In genomic region chr15:101664303-101664913, GRCh38 we compare ENCODE assay signal across 13 cellular contexts. TPM values are rescaled to one million over a fixed set of nuclear protein-coding genes. Genes with fewer than 3 reads are reported as not detected.
DNase-seq lines count a peak whose midpoint lies in the region; ATAC-seq and TF ChIP-seq lines count a peak whose summit lies in the region.
"Had no signal": no experiment of that assay in that cellular context is flagged by ENCODE, and none has a peak within 500 bp of the region (broad histone marks: within the 10 kb centered on the region; RNA-seq: fewer than 3 reads in every experiment).

No MANE protein-coding gene starts in this region.

- H3K23ac ChIP-seq in H9 (ENCODE audit: insufficient read length, low read depth, low read length), result no peak overlapping the region

- H4K91ac ChIP-seq in H9 (ENCODE audit: insufficient read length, low read depth, low read length), result no peak overlapping the region

- no peak overlapping the region for H4K5ac ChIP-seq in H9 (ENCODE audit: insufficient read length, low read depth, low read length)

- H2BK5ac ChIP-seq in H9 (ENCODE audit: insufficient read length, low read length), result no peak overlapping the region

- H3K9me3 Mint-ChIP-seq in H9, result peaks cover 3% of the 10 kb centered on the region in 2 experiments; a peak in 4 of 5 replicates
- H3K9me3 Mint-ChIP-seq: stimulated activated memory B cell treated with anti-CD40 and anti-IgM and Interleukin-4, amounts not matched to agents 10 μg/mL and 1 μg/mL and 100 μg/mL, for 72 hours had no signal

- H2BK120ac ChIP-seq in H9 (ENCODE audit: low read depth, low read length, poor library complexity, severe bottlenecking), result no peak overlapping the region

- no peak overlapping the region for H2BK20ac ChIP-seq in H9 (ENCODE audit: low read depth, low read length, poor library complexity, severe bottlenecking)

- H3K9me3 ChIP-seq in H9 (ENCODE audit: control insufficient read depth, low read depth, low read length) (no peaks in the 10 kb centered on the region), adipocyte (ENCODE audit: control insufficient read depth, low read length) (peaks cover 5% of the 10 kb centered on the region)

- H3K4me1 ChIP-seq in H9 (ENCODE audit: insufficient read depth, low read length) (no peaks in the 10 kb centered on the region), adipocyte (ENCODE audit: control insufficient read depth, insufficient read depth, low read length) (no peaks in the 10 kb centered on the region)

- no peak overlapping the region for H3K27ac ChIP-seq in H9 (ENCODE audit: insufficient read length, low read depth, low read length)

- peak; percentile 50; the same call in 2 of the 3 replicates for TF ChIP-seq CTCF in H9 (conservative IDR thresholded peaks at IDR 0.05)
- TF ChIP-seq CTCF in GM13976 (IDR thresholded peaks at IDR 0.05; ENCODE audit: borderline replicate concordance, control extremely low read depth, extremely low read depth, insufficient read depth, missing control alignments), result no peak

- H4K20me1 ChIP-seq in H9 (ENCODE audit: control insufficient read depth, insufficient read depth, insufficient read length), result no peaks in the 10 kb centered on the region

- no peaks in the 10 kb centered on the region for H3K79me2 ChIP-seq in H9 (ENCODE audit: insufficient read depth, low read length)

- no peak for ATAC-seq in HG03108 (IDR thresholded peaks at IDR 0.05; ENCODE audit: unreplicated experiment)
- ATAC-seq: stimulated activated memory B cell treated with anti-CD40 and anti-IgM and Interleukin-4, amounts not matched to agents 10 μg/mL and 1 μg/mL and 100 μg/mL, for 72 hours had no signal

- no peak overlapping the region for H3K56ac ChIP-seq in H9 (ENCODE audit: insufficient read length, low read depth, low read length)

- H3K9ac ChIP-seq in H9 (ENCODE audit: extremely low read depth, insufficient read length, low read length) (no peak overlapping the region), adipocyte (ENCODE audit: low read length) (no peak overlapping the region)

- no peak overlapping the region for H4K8ac ChIP-seq in H9 (replicated peaks; ENCODE audit: insufficient read length, low read depth, low read length)

- H3K4me1 Mint-ChIP-seq in H9, result peaks cover 2 to 6% of the 10 kb centered on the region in 2 experiments

- H2AFZ ChIP-seq in H9 (ENCODE audit: low read length), result no peak overlapping the region

- H3K23me2 ChIP-seq in H9 (ENCODE audit: insufficient read length, low read depth, low read length, poor library complexity, severe bottlenecking), result no peaks in the 10 kb centered on the region

- no peak overlapping the region for H2AK5ac ChIP-seq in H9 (ENCODE audit: insufficient read length, low read length)

- no CpG with 5 or more reads among the region's 9 CpGs for WGBS in H9 (ENCODE audit: extremely low coverage, insufficient read length, low lambda C conversion rate)

- H3K4me3 ChIP-seq in adipocyte (ENCODE audit: low read length), result no peak overlapping the region

- H3K18ac ChIP-seq in H9 (ENCODE audit: insufficient read length, low read depth, low read length), result no peak overlapping the region

- H3K27ac Mint-ChIP-seq in H9, result no peak overlapping the region
- H3K27ac Mint-ChIP-seq: stimulated activated memory B cell treated with anti-CD40 and anti-IgM and Interleukin-4, amounts not matched to agents 10 μg/mL and 1 μg/mL and 100 μg/mL, for 72 hours had no signal

- no peak overlapping the region for H2BK12ac ChIP-seq in H9 (ENCODE audit: insufficient read length, low read depth, low read length)

- no peak overlapping the region for H3K4me2 ChIP-seq in H9 (ENCODE audit: insufficient read depth, insufficient read length, low read length)

- H3T11ph ChIP-seq in H9 (ENCODE audit: low read length), result no peak overlapping the region

- no peak overlapping the region for H2BK15ac ChIP-seq in H9 (ENCODE audit: low read depth, low read length)

- peak; percentile 12 for DNase-seq in AG20443 (ENCODE audit: low spot score)
- DNase-seq in H9, result no peak
- DNase-seq in adipocyte (ENCODE audit: low read depth), result peak; percentile 22
- peak; percentile 31 for DNase-seq in inferior parietal cortex (ENCODE audit: extremely low spot score)
- no peak for DNase-seq in posterior vena cava (ENCODE audit: low spot score)
- no peak for DNase-seq in GM13976 (ENCODE audit: low spot score)
- DNase-seq in activated gamma-delta T cell treated with Interleukin-2 at 50 U/mL for 16 hours, result no peak
- DNase-seq: GDM1, kidney glomerular epithelial cell, NCI-H1436, small intestine had no signal

- H3K14ac ChIP-seq in H9 (ENCODE audit: insufficient read depth, low read length), result no peak overlapping the region

- peaks cover 6% of the 10 kb centered on the region for H3K36me3 ChIP-seq in adipocyte (ENCODE audit: control insufficient read depth, insufficient read depth, low read length, severe bottlenecking)

- H3K4me3 Mint-ChIP-seq in H9, result no peak overlapping the region
- H3K4me3 Mint-ChIP-seq: stimulated activated memory B cell treated with anti-CD40 and anti-IgM and Interleukin-4, amounts not matched to agents 10 μg/mL and 1 μg/mL and 100 μg/mL, for 72 hours had no signal

- H3K36me3 Mint-ChIP-seq in H9 (ENCODE audit: insufficient read depth in 1 of 3, low read depth in 3 of 3), result peaks cover 4 to 7% (median 5%) of the 10 kb centered on the region in 3 experiments; a peak in 5 of 7 replicates

- no peak overlapping the region for H3K4ac ChIP-seq in H9 (ENCODE audit: low read depth, low read length)

- H3K79me1 ChIP-seq in H9 (ENCODE audit: insufficient read depth, low read depth, low read length, poor library complexity, severe bottlenecking), result no peaks in the 10 kb centered on the region

- intact Hi-C loops in posterior vena cava (cut with DNase I), result no loop called here

- no peaks in the 10 kb centered on the region for H3K27me3 ChIP-seq in H9 (ENCODE audit: insufficient read depth, low read length)
- H3K27me3 ChIP-seq in adipocyte (replicated peaks; ENCODE audit: control insufficient read depth, insufficient read depth, low read length), result no peaks in the 10 kb centered on the region

- in situ Hi-C loops in GM13976 (cut with MboI; ENCODE audit: low sequenced_read_pairs, unreplicated experiment), result no loop called here

- H3K27me3 Mint-ChIP-seq in H9 (ENCODE audit: low read depth), result no peaks in the 10 kb centered on the region
- H3K27me3 Mint-ChIP-seq: stimulated activated memory B cell treated with anti-CD40 and anti-IgM and Interleukin-4, amounts not matched to agents 10 μg/mL and 1 μg/mL and 100 μg/mL, for 72 hours had no signal

RNA-seq across cellular contexts. Expression of gene TM2D3, which starts 12.2 kb away (rescaled TPM):
- 30.5 and 34.9 TPM in 2 replicates for total RNA-seq in H9 (2021)
- 10 to 100 TPM; 39.9 to 44.1 TPM for total RNA-seq in posterior vena cava

RNA-seq across cellular contexts. Expression of gene TARS3, which starts 59.9 kb away (rescaled TPM):
- total RNA-seq in H9 (2021) (14.1 and 14.9 TPM in 2 replicates), posterior vena cava (10 to 100 TPM; 10.3 to 10.9 TPM)

Comparison
In these comparisons a context has a peak if more than half of its experiments do, and no peak if none do; other contexts are left out.
1. DNase-seq: peak in AG20443 (single experiment), adipocyte (single experiment) and inferior parietal cortex (single experiment); none in H9 (single experiment), posterior vena cava (single experiment), GM13976 (single experiment) and activated gamma-delta T cell treated with Interleukin-2 at 50 U/mL for 16 hours (single experiment).